21 cellular contexts compared by ENCODE assay signal in genomic region chr14:38961136-38961535, GRCh38.
DNase-seq lines count a peak whose midpoint lies in the region; ATAC-seq, FAIRE-seq and TF ChIP-seq lines count a peak whose summit lies in the region.
"Had no signal": no experiment of that assay in that cellular context is flagged by ENCODE, and none has a peak within 500 bp of the region (broad histone marks: within the 10 kb centered on the region; RNA-seq: fewer than 3 reads in every experiment).

No MANE protein-coding gene starts in this region.

- CTCF ChIA-PET in A549 (lab: Yijun Ruan, JAX), result no interaction called here
- CTCF ChIA-PET in endothelial cell of umbilical vein (lab: Charles Lee), result no interaction called here

- no peaks in the 10 kb centered on the region for H3K4me1 ChIP-seq in A549
- peaks cover 3% of the 10 kb centered on the region for H3K4me1 ChIP-seq in astrocyte (ENCODE audit: insufficient read depth, low read length)
- H3K4me1 ChIP-seq in endothelial cell of umbilical vein (ENCODE audit: control insufficient read depth, extremely low read depth, insufficient read depth, low read length), result no peaks in the 10 kb centered on the region
- H3K4me1 ChIP-seq in mesenchymal stem cell (ENCODE audit: control insufficient read depth, insufficient read depth, low read depth, low read length), result no peaks in the 10 kb centered on the region

- no peak overlapping the region for H4K8ac ChIP-seq in mesenchymal stem cell (ENCODE audit: low read length)

- intact Hi-C loops in endothelial cell of umbilical vein (cut with micrococcal nuclease), result no loop called here

- H3K27ac Mint-ChIP-seq in astrocyte (ENCODE audit: unreplicated experiment), result no peak overlapping the region
- no peak overlapping the region for H3K27ac Mint-ChIP-seq in endothelial cell (ENCODE audit: unreplicated experiment)
- H3K27ac Mint-ChIP-seq: CD4-positive, alpha-beta memory T cell; GM23338; H9 had no signal

- H3K27me3 ChIP-seq in astrocyte (ENCODE audit: insufficient read depth, low read length), result no peaks in the 10 kb centered on the region
- no peaks in the 10 kb centered on the region for H3K27me3 ChIP-seq in endothelial cell of umbilical vein (ENCODE audit: control insufficient read depth in 2 of 2, insufficient read depth in 2 of 2, low read length in 2 of 2)
- H3K27me3 ChIP-seq in mesenchymal stem cell (ENCODE audit: control insufficient read depth in 1 of 2, insufficient read depth in 1 of 2, low read length in 2 of 2), result peaks cover 0 to 9% of the 10 kb centered on the region in 2 experiments

- H2AK5ac ChIP-seq in mesenchymal stem cell (ENCODE audit: low read length, severe bottlenecking), result no peak overlapping the region

- no peak overlapping the region for H2BK5ac ChIP-seq in mesenchymal stem cell (ENCODE audit: low read depth, low read length, poor library complexity, severe bottlenecking)

- FAIRE-seq in A549 (lab: Jason Lieb, UNC), result peak; percentile 72
- no peak for FAIRE-seq in astrocyte (lab: Jason Lieb, UNC)
- FAIRE-seq in endothelial cell of umbilical vein (lab: Jason Lieb, UNC), result peak; percentile 4
- FAIRE-seq: GM12878, GM19239 had no signal

- H3K79me2 ChIP-seq in astrocyte (ENCODE audit: insufficient read depth, low read length), result no peaks in the 10 kb centered on the region
- H3K79me2 ChIP-seq in endothelial cell of umbilical vein (ENCODE audit: control insufficient read depth, insufficient read depth, low read length), result no peaks in the 10 kb centered on the region

- H3K9ac ChIP-seq in astrocyte (ENCODE audit: low read length) (no peak overlapping the region), endothelial cell of umbilical vein (replicated peaks; ENCODE audit: extremely low read depth, insufficient read depth, low read length) (no peak overlapping the region), mesenchymal stem cell (ENCODE audit: low read length) (no peak overlapping the region)

- no peak overlapping the region for H3K4ac ChIP-seq in mesenchymal stem cell (ENCODE audit: low read depth in 1 of 2, low read length in 2 of 2)

- no peaks in the 10 kb centered on the region for H3K9me1 ChIP-seq in endothelial cell of umbilical vein (replicated peaks; ENCODE audit: control insufficient read depth, extremely low read depth, insufficient read depth, low read length)

- TF ChIP-seq CTCF in A549 (IDR thresholded peaks at IDR 0.05) (no peak), astrocyte (IDR thresholded peaks at IDR 0.05; ENCODE audit: insufficient read depth, low read depth, low read length) (no peak), endothelial cell of umbilical vein (IDR thresholded peaks at IDR 0.05; ENCODE audit: extremely low read depth in 1 of 2, insufficient read depth in 1 of 2, low read depth in 1 of 2, low read length in 2 of 2) (no peak), endothelial cell (IDR thresholded peaks at IDR 0.05; ENCODE audit: unreplicated experiment) (no peak)

- H3K27me3 Mint-ChIP-seq in astrocyte (ENCODE audit: low read depth, unreplicated experiment) (no peaks in the 10 kb centered on the region), endothelial cell (ENCODE audit: unreplicated experiment) (no peaks in the 10 kb centered on the region)
- H3K27me3 Mint-ChIP-seq: CD4-positive, alpha-beta memory T cell had no signal

- H3K36me3 ChIP-seq in astrocyte (ENCODE audit: insufficient read depth, low read length) (no peaks in the 10 kb centered on the region), endothelial cell of umbilical vein (ENCODE audit: control insufficient read depth in 2 of 2, extremely low read depth in 1 of 2, insufficient read depth in 2 of 2, low read length in 2 of 2) (no peaks in the 10 kb centered on the region), mesenchymal stem cell (ENCODE audit: control insufficient read depth in 1 of 2, insufficient read depth in 2 of 2, low read depth in 1 of 2, low read length in 2 of 2) (no peaks in the 10 kb centered on the region)

- no peak overlapping the region for H2BK12ac ChIP-seq in mesenchymal stem cell (ENCODE audit: low read length in 2 of 2)

- TF ChIP-seq EP300 in A549 (IDR thresholded peaks at IDR 0.05), result no peak

- H3K9me3 Mint-ChIP-seq in astrocyte (ENCODE audit: unreplicated experiment) (no peaks in the 10 kb centered on the region), endothelial cell (ENCODE audit: unreplicated experiment) (no peaks in the 10 kb centered on the region)
- H3K9me3 Mint-ChIP-seq: GM23338, H9 had no signal

- POLR2A ChIA-PET in A549 (lab: Yijun Ruan, JAX) (no interaction called here), endothelial cell of umbilical vein (lab: Charles Lee) (no interaction called here)

- dilution Hi-C loops in endothelial cell of umbilical vein (cut with MboI; ENCODE audit: extremely low pct_ligation_motif_present, low sequenced_read_pairs), result no loop called here

- no peak for ATAC-seq in A549
- ATAC-seq: GM12878, GM23338, HCT116 had no signal

- H2BK15ac ChIP-seq in mesenchymal stem cell (ENCODE audit: low read depth, poor library complexity, severe bottlenecking), result no peak overlapping the region

- no peaks in the 10 kb centered on the region for H4K20me1 ChIP-seq in astrocyte (ENCODE audit: insufficient read depth, low read length)
- no peaks in the 10 kb centered on the region for H4K20me1 ChIP-seq in endothelial cell of umbilical vein (replicated peaks; ENCODE audit: control insufficient read depth, extremely low read depth, insufficient read depth, low read length)

- no peaks in the 10 kb centered on the region for H3K9me3 ChIP-seq in A549
- no peaks in the 10 kb centered on the region for H3K9me3 ChIP-seq in astrocyte (ENCODE audit: insufficient read depth, low read depth, low read length)
- H3K9me3 ChIP-seq in endothelial cell of umbilical vein (replicated peaks; ENCODE audit: control insufficient read depth, insufficient read depth, low read length), result no peaks in the 10 kb centered on the region
- no peaks in the 10 kb centered on the region for H3K9me3 ChIP-seq in mesenchymal stem cell (ENCODE audit: control insufficient read depth, low read length)

- no peak overlapping the region for H3K23ac ChIP-seq in mesenchymal stem cell (ENCODE audit: low read length in 2 of 2)

- H4K91ac ChIP-seq in mesenchymal stem cell (ENCODE audit: low read length), result no peak overlapping the region

- H3K36me3 Mint-ChIP-seq in astrocyte (ENCODE audit: low read depth, unreplicated experiment) (no peaks in the 10 kb centered on the region), endothelial cell (ENCODE audit: low read depth, unreplicated experiment) (no peaks in the 10 kb centered on the region)
- H3K36me3 Mint-ChIP-seq: CD4-positive, alpha-beta memory T cell had no signal

- no peak overlapping the region for H3K18ac ChIP-seq in mesenchymal stem cell (ENCODE audit: low read depth in 1 of 2, low read length in 2 of 2)

- H3K4me3 ChIP-seq in A549 (no peak overlapping the region), astrocyte (ENCODE audit: insufficient read depth, low read depth, low read length) (no peak overlapping the region), endothelial cell of umbilical vein (replicated peaks in 1 of 3; ENCODE audit: insufficient read depth in 1 of 3, low read depth in 1 of 3, low read length in 3 of 3) (no peak overlapping the region), mesenchymal stem cell (ENCODE audit: insufficient read depth in 1 of 2, low read depth in 1 of 2, low read length in 2 of 2) (no peak overlapping the region)
- H3K4me3 ChIP-seq: GM12878, GM23338 had no signal

- DNase-seq in A549 (ENCODE audit: low read depth in 1 of 2, low spot score in 1 of 2) (no peak), astrocyte (ENCODE audit: low read depth) (peak; percentile 35), endothelial cell of umbilical vein (ENCODE audit: low read depth, low spot score) (no peak), mesenchymal stem cell (peak; percentile 11), endothelial cell (ENCODE audit: low spot score) (no peak), NCI-H1417 treated with DMSO at 0.1 percent for 48 hours (lab: John Stamatoyannopoulos, UW) (no peak), NCI-H748 treated with DMSO at 0.1 percent for 48 hours (lab: John Stamatoyannopoulos, UW) (no peak)
- DNase-seq in activated CD4-positive, alpha-beta T cell treated with anti-CD3 and anti-CD28 coated beads for 4 hours, result no peak
- DNase-seq: 8988T; C1 segment of cervical spinal cord; Calu3; CD4-positive, alpha-beta memory T cell; COR-L47; DMS79; EL; GDM1; H9 had no signal

- 24% methylated on average over 1 of the region's 1 CpG for WGBS in A549 (ENCODE audit: missing lambda C conversion rate)
- WGBS in mesenchymal stem cell, result 84% methylated on average over 1 of the region's 1 CpG

- no peak overlapping the region for H2BK120ac ChIP-seq in mesenchymal stem cell (ENCODE audit: low read depth, low read length)

- no TSS peak for BruUV-seq in endothelial cell of umbilical vein (replicated peaks; lab: Mats Ljungman, UMichigan)

- no peaks in the 10 kb centered on the region for H3K79me1 ChIP-seq in mesenchymal stem cell (replicated peaks; ENCODE audit: low read length, poor library complexity, severe bottlenecking)

- H2AFZ ChIP-seq in astrocyte (ENCODE audit: low read depth, low read length), result no peak overlapping the region
- no peak overlapping the region for H2AFZ ChIP-seq in endothelial cell of umbilical vein (ENCODE audit: low read depth, low read length)
- no peak overlapping the region for H2AFZ ChIP-seq in mesenchymal stem cell (ENCODE audit: low read depth, low read length)
- H2AFZ ChIP-seq: GM23338 had no signal

- TF ChIP-seq POLR2A in A549 (IDR thresholded peaks at IDR 0.05; ENCODE audit: low read length) (no peak), endothelial cell of umbilical vein (IDR thresholded peaks at IDR 0.05; ENCODE audit: low read depth, low read length) (no peak)

- H3K27ac ChIP-seq in A549 (no peak overlapping the region), astrocyte (ENCODE audit: low read depth, low read length) (no peak overlapping the region), endothelial cell of umbilical vein (ENCODE audit: insufficient read depth, low read depth, low read length) (no peak overlapping the region), mesenchymal stem cell (ENCODE audit: low read length, poor library complexity, severe bottlenecking) (no peak overlapping the region)

- no peak overlapping the region for H3K4me3 Mint-ChIP-seq in astrocyte (ENCODE audit: unreplicated experiment)
- no peak overlapping the region for H3K4me3 Mint-ChIP-seq in endothelial cell (ENCODE audit: unreplicated experiment)
- H3K4me3 Mint-ChIP-seq: CD4-positive, alpha-beta memory T cell; GM23338; H9 had no signal

- H3K14ac ChIP-seq in mesenchymal stem cell (ENCODE audit: low read length in 2 of 2), result no peak overlapping the region

- H3K4me2 ChIP-seq in A549 (no peak overlapping the region), astrocyte (ENCODE audit: low read length) (no peak overlapping the region), endothelial cell of umbilical vein (ENCODE audit: insufficient read depth, low read length) (no peak overlapping the region), mesenchymal stem cell (ENCODE audit: low read length, poor library complexity, severe bottlenecking) (no peak overlapping the region)
- H3K4me2 ChIP-seq: GM23338 had no signal

- H3K4me1 Mint-ChIP-seq in astrocyte (ENCODE audit: low read depth, unreplicated experiment) (peaks cover 10% of the 10 kb centered on the region), endothelial cell (ENCODE audit: unreplicated experiment) (no peaks in the 10 kb centered on the region)
- H3K4me1 Mint-ChIP-seq: CD4-positive, alpha-beta memory T cell; GM23338; H9 had no signal

- no peak for TF ChIP-seq RAD21 in A549 (conservative IDR thresholded peaks at IDR 0.05 in 1 of 2, IDR thresholded peaks at IDR 0.05 in 1 of 2)

Comparison
In these comparisons a context has a peak if more than half of its experiments do, and no peak if none do; other contexts are left out.
1. DNase-seq: peak in astrocyte (single experiment) and mesenchymal stem cell (single experiment); none in A549 (0 of 2), endothelial cell of umbilical vein (single experiment), endothelial cell (single experiment), NCI-H1417 treated with DMSO at 0.1 percent for 48 hours (single experiment), activated CD4-positive, alpha-beta T cell treated with anti-CD3 and anti-CD28 coated beads for 4 hours (0 of 2) and NCI-H748 treated with DMSO at 0.1 percent for 48 hours (single experiment).